ENCODE assay signal across 15 cellular contexts in the genomic region with DNA sequence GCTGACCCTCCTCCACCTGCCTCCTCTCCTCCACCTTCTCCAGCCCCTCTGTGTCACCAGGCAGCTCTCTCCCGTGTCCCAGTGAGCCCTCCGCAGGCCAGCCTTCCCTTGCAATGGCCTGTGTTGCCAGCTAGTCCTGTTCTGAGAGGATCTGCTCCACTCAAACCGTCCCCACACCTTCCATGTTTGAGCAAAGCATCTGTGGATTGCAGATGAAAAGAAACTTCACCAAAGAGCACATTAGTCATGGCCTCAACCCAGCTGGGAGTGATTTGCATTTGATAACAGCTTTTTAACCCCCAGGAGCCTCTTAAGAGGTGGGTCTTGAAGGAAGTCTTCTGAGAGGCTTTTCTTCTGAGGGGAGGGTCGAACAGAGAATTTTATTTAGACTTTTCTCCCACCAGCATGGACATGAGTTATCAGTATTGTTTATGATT.
DNase-seq lines count a peak whose midpoint lies in the region; ATAC-seq and TF ChIP-seq lines count a peak whose summit lies in the region.
"Had no signal": no experiment of that assay in that cellular context is flagged by ENCODE, and none has a peak within 500 bp of the region (broad histone marks: within the 10 kb centered on the region; RNA-seq: fewer than 3 reads in every experiment).

No MANE protein-coding gene starts in this region.

- peaks cover 8 to 12% of the 10 kb centered on the region in 2 donors for H3K9me3 Mint-ChIP-seq in natural killer cell

- DNase-seq in Caki2 (ENCODE audit: low read depth) (peak; percentile 40), PC-9 (peak; percentile 14 to 86), fibroblast of the aortic adventitia (ENCODE audit: low read depth) (peak; percentile 64), non-pigmented ciliary epithelial cell (ENCODE audit: low read depth) (peak; percentile 52), natural killer cell (no peak)
- DNase-seq: activated CD8-positive, alpha-beta memory T cell treated with anti-CD3 and anti-CD28 coated beads, Interleukin-2, amount 10 ng/mL, durations not matched to agents 7 days and 5 days; activated naive CD8-positive, alpha-beta T cell treated with anti-CD3 and anti-CD28 coated beads, Interleukin-2, amount 10 ng/mL, durations not matched to agents 7 days and 5 days; CD4-positive, alpha-beta T cell; effector CD8-positive, alpha-beta T cell; NCI-H1930 had no signal

- H3K36me3 Mint-ChIP-seq in natural killer cell, result no peaks in the 10 kb centered on the region
- H3K36me3 Mint-ChIP-seq: activated CD8-positive, alpha-beta memory T cell treated with anti-CD3 and anti-CD28 coated beads, Interleukin-2, amount 10 ng/mL, durations not matched to agents 7 days and 5 days; activated naive CD8-positive, alpha-beta T cell treated with anti-CD3 and anti-CD28 coated beads, Interleukin-2, amount 10 ng/mL, durations not matched to agents 7 days and 5 days; IgD-negative memory B cell had no signal

- H3K27me3 Mint-ChIP-seq in natural killer cell (ENCODE audit: low read depth in 2 of 2), result peaks cover 0 to 5% of the 10 kb centered on the region in 2 donors

- peaks cover 23% of the 10 kb centered on the region for H3F3A ChIP-seq in PC-9 (ENCODE audit: insufficient read depth, low read depth)

- POLR2A ChIA-PET in PC-9 (lab: Charles Lee; ENCODE audit: unreplicated experiment), result interaction anchor here (0.6 to 0.7 kb wide), 3 partner anchors 10 to 491 kb away, joined by 3 to 4 read pairs (median 4); no protein-coding TSS in a partner anchor

- H3K4me3 ChIP-seq in PC-9 (no peak overlapping the region), fibroblast of the aortic adventitia (ENCODE audit: low read depth, low read length) (no peak overlapping the region)
- H3K4me3 ChIP-seq: upper lobe of left lung had no signal

- no peak overlapping the region for H3K4me3 Mint-ChIP-seq in natural killer cell
- H3K4me3 Mint-ChIP-seq: activated CD8-positive, alpha-beta memory T cell treated with anti-CD3 and anti-CD28 coated beads, Interleukin-2, amount 10 ng/mL, durations not matched to agents 7 days and 5 days; activated naive CD8-positive, alpha-beta T cell treated with anti-CD3 and anti-CD28 coated beads, Interleukin-2, amount 10 ng/mL, durations not matched to agents 7 days and 5 days; CD4-positive, alpha-beta T cell; IgD-negative memory B cell had no signal

- no peak overlapping the region for H3K27ac Mint-ChIP-seq in natural killer cell
- H3K27ac Mint-ChIP-seq: activated CD8-positive, alpha-beta memory T cell treated with anti-CD3 and anti-CD28 coated beads, Interleukin-2, amount 10 ng/mL, durations not matched to agents 7 days and 5 days; activated naive CD8-positive, alpha-beta T cell treated with anti-CD3 and anti-CD28 coated beads, Interleukin-2, amount 10 ng/mL, durations not matched to agents 7 days and 5 days; CD4-positive, alpha-beta T cell had no signal

- H4K20me1 ChIP-seq in PC-9 (ENCODE audit: insufficient read depth), result no peaks in the 10 kb centered on the region

- H3K4me1 Mint-ChIP-seq in natural killer cell, result peaks cover 6 to 8% of the 10 kb centered on the region in 2 donors
- H3K4me1 Mint-ChIP-seq: activated CD8-positive, alpha-beta memory T cell treated with anti-CD3 and anti-CD28 coated beads, Interleukin-2, amount 10 ng/mL, durations not matched to agents 7 days and 5 days; activated naive CD8-positive, alpha-beta T cell treated with anti-CD3 and anti-CD28 coated beads, Interleukin-2, amount 10 ng/mL, durations not matched to agents 7 days and 5 days; IgD-negative memory B cell had no signal

- H3K27me3 ChIP-seq in PC-9 (ENCODE audit: insufficient read depth, low read depth), result no peaks in the 10 kb centered on the region
- H3K27me3 ChIP-seq: upper lobe of left lung had no signal

- peak overlapping the region; percentile 62 for H3K4me2 ChIP-seq in PC-9

- H3K79me2 ChIP-seq in PC-9 (ENCODE audit: low read depth), result no peaks in the 10 kb centered on the region

- intact Hi-C loops in PC-9 (cut with micrococcal nuclease; ENCODE audit: unreplicated experiment) (no loop called here), natural killer cell (cut with micrococcal nuclease) (no loop called here)

- H3K9me2 ChIP-seq in PC-9 (ENCODE audit: insufficient read depth), result no peaks in the 10 kb centered on the region

- in situ Hi-C loops in Caki2 (cut with HindIII; ENCODE audit: low pct_unique_long_range_greater_than_20kb, low sequenced_read_pairs), result no loop called here

- peaks cover 38% of the 10 kb centered on the region for H3K4me1 ChIP-seq in PC-9 (replicated peaks; ENCODE audit: insufficient read depth)

- CTCF ChIA-PET in PC-9 (lab: Charles Lee), result no interaction called here

- TF ChIP-seq CTCF in PC-9 (conservative IDR thresholded peaks at IDR 0.05) (no peak), fibroblast of the aortic adventitia (IDR thresholded peaks at IDR 0.05; ENCODE audit: insufficient read depth, low read length) (no peak), natural killer cell (IDR thresholded peaks at IDR 0.05) (no peak)

- BruUV-seq in PC-9 (replicated peaks; lab: Mats Ljungman, UMichigan), result no TSS peak

- H3K27ac ChIP-seq in PC-9, result peak overlapping the region; percentile 97

- H3K9me3 ChIP-seq in PC-9 (ENCODE audit: insufficient read depth, low read depth), result no peaks in the 10 kb centered on the region
- H3K9me3 ChIP-seq: upper lobe of left lung had no signal

- H2AFZ ChIP-seq in PC-9, result peak overlapping the region; percentile 81

- H3K36me3 ChIP-seq in PC-9 (ENCODE audit: low read depth), result no peaks in the 10 kb centered on the region

- ATAC-seq in GM19351 (IDR thresholded peaks at IDR 0.05; ENCODE audit: unreplicated experiment), result no peak
- no peak for ATAC-seq in HG03159 (IDR thresholded peaks at IDR 0.05; ENCODE audit: unreplicated experiment)
- ATAC-seq in natural killer cell, result no peak
- no peak for ATAC-seq in HG02763 (IDR thresholded peaks at IDR 0.05; ENCODE audit: unreplicated experiment)
- ATAC-seq: activated CD8-positive, alpha-beta memory T cell treated with anti-CD3 and anti-CD28 coated beads, Interleukin-2, amount 10 ng/mL, durations not matched to agents 7 days and 5 days had no signal
